In the genomic region with DNA sequence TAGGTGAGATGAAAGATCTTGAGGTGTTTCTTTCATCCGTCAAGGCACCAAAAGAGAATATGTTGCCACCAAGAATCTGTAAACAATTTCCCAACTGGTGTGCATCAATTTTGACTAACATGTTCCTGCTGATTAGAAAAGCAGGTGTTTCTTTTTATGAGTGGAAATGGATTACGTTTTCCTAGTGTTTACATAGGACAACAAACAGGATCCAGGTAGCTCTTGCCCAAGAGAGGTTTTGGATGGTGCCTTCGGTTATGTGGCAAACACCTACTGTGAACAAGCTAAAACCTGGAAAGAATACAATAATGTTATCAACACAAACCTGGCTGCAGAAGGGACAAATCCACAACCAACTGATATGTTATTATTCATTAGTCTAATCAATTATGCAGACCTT, we compare ENCODE assay signal across 30 cellular contexts. TPM values are rescaled to one million over a fixed set of nuclear protein-coding genes. Genes with fewer than 3 reads are reported as not detected.
DNase-seq lines count a peak whose midpoint lies in the region; ATAC-seq and TF ChIP-seq lines count a peak whose summit lies in the region.
"Had no signal": no experiment of that assay in that cellular context is flagged by ENCODE, and none has a peak within 500 bp of the region (broad histone marks: within the 10 kb centered on the region; RNA-seq: fewer than 3 reads in every experiment).

No MANE protein-coding gene starts in this region.

- ATAC-seq in right lobe of liver, result peak; percentile 93 to 98 (median 96)
- ATAC-seq: heart left ventricle, left ventricle myocardium superior, right cardiac atrium had no signal

- H3K4me1 ChIP-seq in right lobe of liver (peaks cover 0 to 12% (median 5%) of the 10 kb centered on the region in 4 donors), osteoblast (ENCODE audit: insufficient read depth, low read length) (peaks cover 23% of the 10 kb centered on the region)
- H3K4me1 ChIP-seq: HAP-1, stomach, thyroid gland, uterus had no signal

- H3K27ac ChIP-seq in right lobe of liver (peak overlapping the region in 2 of 3 donors; percentile 60 to 79), osteoblast (ENCODE audit: low read depth, low read length) (no peak overlapping the region)
- H3K27ac ChIP-seq: C4-2B, heart left ventricle, neutrophil, stomach, thyroid gland, uterus had no signal

- intact Hi-C loops in right lobe of liver (cut with DNase I), result no loop called here

- DNase-seq in NCI-H2171 treated with DMSO at 0.1 percent for 48 hours (lab: John Stamatoyannopoulos, UW) (peak; percentile 24), NCI-H2171 (lab: John Stamatoyannopoulos, UW) (no peak), NCI-H1092 treated with DMSO at 0.1 percent for 48 hours (lab: John Stamatoyannopoulos, UW) (peak; percentile 78), NCI-H2107 (lab: John Stamatoyannopoulos, UW) (peak; percentile 34), right lobe of liver (peak in 2 of 3 donors; percentile 57 to 75), midbrain (lab: John Stamatoyannopoulos, UW) (no peak), HuH-7.5 (ENCODE audit: low spot score) (no peak), osteoblast (ENCODE audit: insufficient read length, low spot score, missing footprints) (no peak)
- DNase-seq: 8988T; activated CD4-positive, alpha-beta T cell treated with anti-CD3 and anti-CD28 coated beads, Interleukin-2, amount 50 U/mL, for 48 hours; activated gamma-delta T cell treated with Interleukin-2 at 50 U/mL for 16 hours; activated naive CD8-positive, alpha-beta T cell treated with anti-CD3 and anti-CD28 coated beads, Interleukin-2, amount 10 ng/mL, durations not matched to agents 7 days and 5 days; activated T-cell treated with anti-CD3 and anti-CD28 coated beads, Interleukin-2, amount 50 U/mL, for 48 hours; aorta; foreskin melanocyte; heart left ventricle; islet precursor cell; left ventricle myocardium superior; right cardiac atrium; SK-N-SH; stimulated activated CD4-positive, alpha-beta T cell treated with anti-CD3 and anti-CD28 coated beads, Interleukin-2, amount 100 ng/mL, for 48 hours; stomach; thyroid gland; uterus had no signal

- TF ChIP-seq CTCF in right lobe of liver (IDR thresholded peaks at IDR 0.05) (no peak), osteoblast (IDR thresholded peaks at IDR 0.05; ENCODE audit: extremely low read depth, low read depth, low read length) (no peak)

- no peak overlapping the region for H2AFZ ChIP-seq in osteoblast (ENCODE audit: low read length)

- H3K79me2 ChIP-seq in osteoblast (ENCODE audit: insufficient read depth, low read length), result no peaks in the 10 kb centered on the region

- no peak overlapping the region for H3K4me3 ChIP-seq in right lobe of liver
- H3K4me3 ChIP-seq in osteoblast (ENCODE audit: insufficient read depth, low read length), result no peak overlapping the region
- H3K4me3 ChIP-seq: HAP-1, heart left ventricle, stomach, thyroid gland, uterus had no signal

- no peaks in the 10 kb centered on the region for H3K9me3 ChIP-seq in right lobe of liver
- H3K9me3 ChIP-seq in osteoblast (ENCODE audit: low read depth, low read length), result no peaks in the 10 kb centered on the region
- H3K9me3 ChIP-seq: HAP-1, heart left ventricle, neutrophil, SK-N-SH, stomach, thyroid gland, uterus had no signal

- H3K27me3 ChIP-seq in right lobe of liver, result no peaks in the 10 kb centered on the region
- no peaks in the 10 kb centered on the region for H3K27me3 ChIP-seq in osteoblast (ENCODE audit: insufficient read depth, low read length)
- H3K27me3 ChIP-seq: heart left ventricle, neutrophil, stomach, thyroid gland, uterus had no signal

- no peak for TF ChIP-seq POLR2A in right lobe of liver (IDR thresholded peaks at IDR 0.05)

- H3K36me3 ChIP-seq in right lobe of liver, result no peaks in the 10 kb centered on the region
- no peaks in the 10 kb centered on the region for H3K36me3 ChIP-seq in osteoblast (ENCODE audit: insufficient read depth, low read length)
- H3K36me3 ChIP-seq: HAP-1, neutrophil, stomach, thyroid gland, uterus had no signal

- H4K20me1 ChIP-seq in osteoblast (ENCODE audit: insufficient read depth, low read length), result no peaks in the 10 kb centered on the region

- 42% methylated on average over 3 of the region's 3 CpGs for WGBS in right lobe of liver (ENCODE audit: insufficient coverage, low coverage, low lambda C conversion rate, missing lambda C conversion rate)

- no peak overlapping the region for H3K4me2 ChIP-seq in osteoblast (ENCODE audit: insufficient read depth, low read length)
- H3K4me2 ChIP-seq: SK-N-SH had no signal

RNA-seq across cellular contexts. Expression of a gene that starts 53.6 kb away (rescaled TPM):
- total RNA-seq in right lobe of liver (not detected), osteoblast (under 0.01 and 0.29 TPM in 2 replicates)
- total RNA-seq: activated naive CD8-positive, alpha-beta T cell treated with anti-CD3 and anti-CD28 coated beads, Interleukin-2, amount 10 ng/mL, durations not matched to agents 7 days and 5 days; aorta; bronchial epithelial cell; left ventricle myocardium superior; mesenteric fat pad; posterior vena cava; right cardiac atrium; thyroid gland had no signal

Comparison
In these comparisons a context has a peak if more than half of its experiments do, and no peak if none do; other contexts are left out.
1. DNase-seq: peak in NCI-H2171 treated with DMSO at 0.1 percent for 48 hours (single experiment), NCI-H1092 treated with DMSO at 0.1 percent for 48 hours (single experiment), NCI-H2107 (single experiment) and right lobe of liver (2 of 3); none in NCI-H2171 (single experiment), midbrain (single experiment), HuH-7.5 (single experiment) and osteoblast (single experiment).